In genomic region chrX:117972681-117973080, GRCh38 we compare ENCODE assay signal across 12 cellular contexts.
DNase-seq lines count a peak whose midpoint lies in the region; ATAC-seq and TF ChIP-seq lines count a peak whose summit lies in the region.
"Had no signal": no experiment of that assay in that cellular context is flagged by ENCODE, and none has a peak within 500 bp of the region (broad histone marks: within the 10 kb centered on the region; RNA-seq: fewer than 3 reads in every experiment).

No MANE protein-coding gene starts in this region.

- H3K27me3 ChIP-seq in esophagus muscularis mucosa, result no peaks in the 10 kb centered on the region
- no peaks in the 10 kb centered on the region for H3K27me3 ChIP-seq in Caco-2 (replicated peaks; ENCODE audit: control insufficient read depth, insufficient read depth, low read length)

- no peak for TF ChIP-seq POLR2A in esophagus muscularis mucosa (IDR thresholded peaks at IDR 0.05; ENCODE audit: low read depth)

- CTCF ChIA-PET in Caco-2 (lab: Charles Lee), result no interaction called here

- 41% methylated on average over 7 of the region's 7 CpGs for WGBS in esophagus muscularis mucosa

- no peaks in the 10 kb centered on the region for H3K36me3 ChIP-seq in esophagus muscularis mucosa
- H3K36me3 ChIP-seq in Caco-2 (ENCODE audit: control insufficient read depth, insufficient read depth, low read length), result no peaks in the 10 kb centered on the region

- peaks cover 16% of the 10 kb centered on the region for H3K4me1 Mint-ChIP-seq in mesothelial cell of epicardium
- no peaks in the 10 kb centered on the region for H3K4me1 Mint-ChIP-seq in Caco-2 (ENCODE audit: low read depth, unreplicated experiment)

- H3K27ac ChIP-seq in esophagus muscularis mucosa (replicated peaks in 1 of 4), result peak overlapping the region; percentile 7 to 47 (median 25)

- H3K4me1 ChIP-seq in esophagus muscularis mucosa, result peaks cover 0 to 42% (median 17%) of the 10 kb centered on the region in 4 donors
- H3K4me1 ChIP-seq in Caco-2, result 0 out of 2 replicates have a peak, but pooled peaks cover 4% of the 10 kb centered on the region

- H3K27ac Mint-ChIP-seq in mesothelial cell of epicardium (peak overlapping the region; percentile 24), Caco-2 (ENCODE audit: unreplicated experiment) (no peak overlapping the region)

- no peak for TF ChIP-seq EP300 in esophagus muscularis mucosa (IDR thresholded peaks at IDR 0.05)

- BruUV-seq in Caco-2 (replicated peaks; lab: Mats Ljungman, UMichigan), result no TSS peak

- H3K9me3 Mint-ChIP-seq in mesothelial cell of epicardium, result peaks cover 3% of the 10 kb centered on the region
- H3K9me3 Mint-ChIP-seq in Caco-2 (ENCODE audit: unreplicated experiment), result no peaks in the 10 kb centered on the region
- H3K9me3 Mint-ChIP-seq: activated T-cell treated with anti-CD3 and anti-CD28 coated beads, Interleukin-2, amount 50 U/mL, for 4 hours had no signal

- H3K27me3 Mint-ChIP-seq in mesothelial cell of epicardium (ENCODE audit: low read depth), result no peaks in the 10 kb centered on the region
- H3K27me3 Mint-ChIP-seq in Caco-2 (ENCODE audit: insufficient read depth, unreplicated experiment), result no peaks in the 10 kb centered on the region

- ATAC-seq in GM19397 (IDR thresholded peaks at IDR 0.05; ENCODE audit: unreplicated experiment) (no peak), GM19467 (IDR thresholded peaks at IDR 0.05; ENCODE audit: unreplicated experiment) (no peak)
- ATAC-seq: activated T-cell treated with anti-CD3 and anti-CD28 coated beads, Interleukin-2, amount 50 U/mL, for 4 hours had no signal

- DNase-seq in H4 (ENCODE audit: low spot score) (peak; percentile 6), NCI-H345 (lab: John Stamatoyannopoulos, UW) (peak; percentile 43), esophagus muscularis mucosa (ENCODE audit: extremely low spot score) (no peak), mesothelial cell of epicardium (ENCODE audit: low spot score in 2 of 2, unreplicated experiment in 2 of 2) (no peak), COLO829 (ENCODE audit: low spot score) (no peak), Caco-2 (no peak)
- DNase-seq: activated T-cell treated with anti-CD3 and anti-CD28 coated beads, Interleukin-2, amount 50 U/mL, for 4 hours; COR-L47; foreskin melanocyte; NCI-H2029 treated with DMSO at 0.1 percent for 48 hours had no signal

- H3K4me3 ChIP-seq in esophagus muscularis mucosa (peak overlapping the region; percentile 28 to 39 (median 37)), Caco-2 (ENCODE audit: low read depth, low read length) (no peak overlapping the region)

- POLR2A ChIA-PET in Caco-2 (lab: Charles Lee), result no interaction called here

- TF ChIP-seq CTCF in esophagus muscularis mucosa (IDR thresholded peaks at IDR 0.05) (no peak), mesothelial cell of epicardium (IDR thresholded peaks at IDR 0.05; ENCODE audit: unreplicated experiment) (no peak), Caco-2 (IDR thresholded peaks at IDR 0.05; ENCODE audit: insufficient read depth in 1 of 2, low read depth in 1 of 2, low read length in 1 of 2, severe bottlenecking in 1 of 2, unreplicated experiment in 1 of 2) (no peak)

- H3K36me3 Mint-ChIP-seq in mesothelial cell of epicardium (no peaks in the 10 kb centered on the region), Caco-2 (ENCODE audit: insufficient read depth, unreplicated experiment) (no peaks in the 10 kb centered on the region)

- H3K9me3 ChIP-seq in esophagus muscularis mucosa (no peaks in the 10 kb centered on the region), Caco-2 (no peaks in the 10 kb centered on the region)

- intact Hi-C loops in esophagus muscularis mucosa (cut with DNase I) (no loop called here), Caco-2 (cut with micrococcal nuclease; ENCODE audit: unreplicated experiment) (no loop called here)

- peak overlapping the region; percentile 18 for H3K4me3 Mint-ChIP-seq in mesothelial cell of epicardium
- H3K4me3 Mint-ChIP-seq in Caco-2 (ENCODE audit: unreplicated experiment), result no peak overlapping the region
- H3K4me3 Mint-ChIP-seq: activated T-cell treated with anti-CD3 and anti-CD28 coated beads, Interleukin-2, amount 50 U/mL, for 4 hours had no signal

Comparison
In these comparisons a context has a peak if more than half of its experiments do, and no peak if none do; other contexts are left out.
1. DNase-seq: peak in H4 (single experiment) and NCI-H345 (single experiment); none in esophagus muscularis mucosa (single experiment), mesothelial cell of epicardium (0 of 2), COLO829 (single experiment) and Caco-2 (0 of 2).